ENCODE assay signal across 1 cellular context in the genomic region with DNA sequence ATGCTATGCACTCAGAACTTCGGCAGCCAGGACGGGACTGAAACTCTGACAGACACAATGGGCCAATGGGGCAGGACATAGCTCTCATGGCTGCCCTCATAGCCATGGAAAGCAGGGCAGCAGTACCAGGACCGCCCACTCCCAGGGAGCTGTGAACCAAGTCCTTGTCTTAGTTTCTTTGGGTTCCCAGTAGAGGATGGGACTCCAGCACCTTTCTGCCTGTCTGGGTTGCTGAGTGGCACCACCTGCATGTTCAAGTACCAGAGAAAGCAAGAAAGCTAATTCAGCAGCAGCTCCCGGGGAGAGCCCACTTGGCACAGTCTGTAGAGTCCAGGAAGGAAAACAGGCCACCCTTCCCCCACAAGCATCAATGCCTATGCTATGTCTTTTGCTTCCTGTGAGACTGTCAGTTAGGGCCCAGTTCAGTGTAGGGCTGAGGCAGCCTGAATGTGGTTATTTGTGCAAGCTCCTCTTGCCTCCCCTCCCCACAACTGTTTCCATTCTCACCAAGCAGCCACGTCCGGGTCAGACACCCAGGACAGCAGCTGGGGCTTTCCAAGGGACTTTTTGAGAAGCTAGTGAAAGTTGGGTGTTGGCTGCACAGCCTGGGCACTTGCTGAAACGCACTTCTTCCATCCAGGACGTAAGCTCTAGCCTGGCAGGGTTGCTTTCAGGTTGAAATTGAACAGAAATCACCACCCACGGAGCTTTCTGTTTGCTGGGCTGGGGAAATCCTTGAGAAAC.
TF ChIP-seq lines count a peak whose summit lies in the region.

No MANE protein-coding gene starts in this region.

TF ChIP-seq in A549, 52 proteins besides CTCF, POLR2A, EP300 and RAD21:
- TF ChIP-seq, protein P1, sequence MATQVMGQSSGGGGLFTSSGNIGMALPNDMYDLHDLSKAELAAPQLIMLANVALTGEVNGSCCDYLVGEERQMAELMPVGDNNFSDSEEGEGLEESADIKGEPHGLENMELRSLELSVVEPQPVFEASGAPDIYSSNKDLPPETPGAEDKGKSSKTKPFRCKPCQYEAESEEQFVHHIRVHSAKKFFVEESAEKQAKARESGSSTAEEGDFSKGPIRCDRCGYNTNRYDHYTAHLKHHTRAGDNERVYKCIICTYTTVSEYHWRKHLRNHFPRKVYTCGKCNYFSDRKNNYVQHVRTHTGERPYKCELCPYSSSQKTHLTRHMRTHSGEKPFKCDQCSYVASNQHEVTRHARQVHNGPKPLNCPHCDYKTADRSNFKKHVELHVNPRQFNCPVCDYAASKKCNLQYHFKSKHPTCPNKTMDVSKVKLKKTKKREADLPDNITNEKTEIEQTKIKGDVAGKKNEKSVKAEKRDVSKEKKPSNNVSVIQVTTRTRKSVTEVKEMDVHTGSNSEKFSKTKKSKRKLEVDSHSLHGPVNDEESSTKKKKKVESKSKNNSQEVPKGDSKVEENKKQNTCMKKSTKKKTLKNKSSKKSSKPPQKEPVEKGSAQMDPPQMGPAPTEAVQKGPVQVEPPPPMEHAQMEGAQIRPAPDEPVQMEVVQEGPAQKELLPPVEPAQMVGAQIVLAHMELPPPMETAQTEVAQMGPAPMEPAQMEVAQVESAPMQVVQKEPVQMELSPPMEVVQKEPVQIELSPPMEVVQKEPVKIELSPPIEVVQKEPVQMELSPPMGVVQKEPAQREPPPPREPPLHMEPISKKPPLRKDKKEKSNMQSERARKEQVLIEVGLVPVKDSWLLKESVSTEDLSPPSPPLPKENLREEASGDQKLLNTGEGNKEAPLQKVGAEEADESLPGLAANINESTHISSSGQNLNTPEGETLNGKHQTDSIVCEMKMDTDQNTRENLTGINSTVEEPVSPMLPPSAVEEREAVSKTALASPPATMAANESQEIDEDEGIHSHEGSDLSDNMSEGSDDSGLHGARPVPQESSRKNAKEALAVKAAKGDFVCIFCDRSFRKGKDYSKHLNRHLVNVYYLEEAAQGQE (IDR thresholded peaks at IDR 0.05) = no peak
- TF ChIP-seq FOSB (CRISPR knock-in tag; IDR thresholded peaks at IDR 0.05) = no peak
